Comparison of ENCODE assay signal across 8 cellular contexts in the genomic region with DNA sequence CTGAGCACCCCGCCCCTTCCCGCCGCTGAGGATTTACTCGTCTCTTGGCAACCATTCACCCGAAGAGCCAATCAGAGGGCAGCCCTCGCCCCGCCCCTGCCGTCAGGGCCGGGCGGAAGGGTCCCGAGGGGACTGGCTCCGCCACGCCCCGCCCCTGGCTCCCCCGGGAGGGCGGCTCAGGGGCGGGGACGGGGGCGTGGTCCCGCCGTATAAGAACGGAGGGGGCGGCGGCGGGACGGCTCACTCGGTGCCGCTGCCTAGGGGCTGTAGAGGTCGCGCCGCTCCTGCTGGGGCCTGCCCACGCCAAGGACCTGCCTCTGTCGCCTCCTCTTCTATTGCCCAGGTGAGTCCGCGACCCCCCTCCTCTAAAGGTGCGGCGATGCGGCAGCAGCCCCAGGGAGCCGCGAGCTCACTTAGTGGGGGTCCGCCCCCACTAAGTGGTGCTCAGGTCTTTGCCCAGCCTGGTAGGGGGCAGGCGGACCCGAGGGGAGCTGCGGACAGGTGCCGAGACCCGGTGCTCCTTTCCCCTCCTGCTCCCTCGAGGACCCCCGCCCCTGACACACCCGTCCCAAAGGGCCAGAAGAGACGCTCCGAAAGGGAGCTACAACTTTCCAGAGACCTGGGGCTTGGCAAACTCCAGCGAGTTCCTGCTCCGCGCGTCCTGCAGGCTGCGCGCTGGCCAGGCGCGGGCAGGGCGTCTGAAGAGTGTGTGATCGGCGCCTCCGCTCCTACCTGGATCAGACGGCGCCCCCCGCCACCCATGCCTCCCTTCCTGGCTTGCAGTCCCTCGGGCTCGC. TPM values are rescaled to one million over a fixed set of nuclear protein-coding genes. Genes with fewer than 3 reads are reported as not detected.
A peak's percentile ranks its signal among the peaks of the same experiment; 100 is the strongest.
DNase-seq lines count a peak whose midpoint lies in the region; ATAC-seq, FAIRE-seq and TF ChIP-seq lines count a peak whose summit lies in the region.

A gene (plus strand): TSS at position 238 of the 797 bp plus-strand sequence. CDS start 16,821 bp downstream, outside the sequence.

- no peak within 1 kb of the TSS for H2AK5ac ChIP-seq in H1 (ENCODE audit: low read depth, low read length)
- no peak within 1 kb of the TSS for H2AK5ac ChIP-seq in mesenchymal stem cell (ENCODE audit: low read length, severe bottlenecking)

- H3K27ac ChIP-seq in H1 (ENCODE audit: low read depth, low read length), result no peak within 1 kb of the TSS
- no peak within 1 kb of the TSS for H3K27ac ChIP-seq in mesenchymal stem cell (ENCODE audit: low read length, poor library complexity, severe bottlenecking)

- no peaks in the 10 kb centered on the region for H3K4me1 ChIP-seq in Caco-2
- peaks cover 0 to 9% (median 5%) of the 10 kb centered on the region in 4 experiments; a peak in 4 of 7 replicates for H3K4me1 ChIP-seq in H1 (replicated peaks in 1 of 4; ENCODE audit: control insufficient read depth in 3 of 4, insufficient read depth in 4 of 4, low read length in 3 of 4)
- H3K4me1 ChIP-seq in mesenchymal stem cell (ENCODE audit: control insufficient read depth, insufficient read depth, low read depth, low read length), result peaks cover 16% of the 10 kb centered on the region

- no peak within 1 kb of the TSS for H2BK20ac ChIP-seq in H1 (ENCODE audit: low read length)

- H3K4me1 Mint-ChIP-seq in Caco-2 (ENCODE audit: low read depth, unreplicated experiment), result peaks cover 22% of the 10 kb centered on the region

- no peak for FAIRE-seq in H1 (lab: Jason Lieb, UNC)

- H2BK5ac ChIP-seq in H1 (ENCODE audit: low read depth, low read length) (no peak within 1 kb of the TSS), mesenchymal stem cell (ENCODE audit: low read depth, low read length, poor library complexity, severe bottlenecking) (no peak within 1 kb of the TSS)

- WGBS in H1 (ENCODE audit: extremely low coverage in 1 of 2, insufficient coverage in 1 of 2, insufficient read length in 1 of 2, insufficient replicate concordance in 2 of 2, low coverage in 1 of 2, low lambda C conversion rate in 2 of 2, missing lambda C conversion rate in 1 of 2), 2 experiments, result 0% methylated on average over 15 of the region's 68 CpGs; no CpG with 5 or more reads in 1 of the 2 experiments
- WGBS in mesenchymal stem cell, result under 1% methylated on average over 66 of the region's 68 CpGs

- H3K9me3 ChIP-seq in Caco-2, result no peaks in the 10 kb centered on the region
- H3K9me3 ChIP-seq in H1 (ENCODE audit: insufficient read depth in 2 of 2, low read depth in 1 of 2, low read length in 1 of 2), result no peaks in the 10 kb centered on the region
- no peaks in the 10 kb centered on the region for H3K9me3 ChIP-seq in mesenchymal stem cell (ENCODE audit: control insufficient read depth, low read length)

- H4K8ac ChIP-seq in H1 (ENCODE audit: extremely low read depth, insufficient read depth, low read length) (peak within 1 kb of the TSS; percentile 4; the same call in 1 of the 2 replicates), mesenchymal stem cell (ENCODE audit: low read length) (peak within 1 kb of the TSS; percentile 31)

- peak; percentile 84 for ATAC-seq in GM21367 (IDR thresholded peaks at IDR 0.05; ENCODE audit: unreplicated experiment)

- no peak within 1 kb of the TSS for H2BK120ac ChIP-seq in H1 (replicated peaks; ENCODE audit: low read depth, low read length)
- H2BK120ac ChIP-seq in mesenchymal stem cell (ENCODE audit: low read depth, low read length), result no peak within 1 kb of the TSS

- TF ChIP-seq POLR2A in H1 (IDR thresholded peaks at IDR 0.05; ENCODE audit: control extremely low read depth in 1 of 2, low read depth in 2 of 2, low read length in 2 of 2), result peak; percentile 79 to 92

- H3K4me2 ChIP-seq in H1 (ENCODE audit: insufficient read depth in 1 of 2, low read depth in 2 of 2, low read length in 2 of 2), result peak within 1 kb of the TSS; percentile 99
- peak within 1 kb of the TSS; percentile 95 for H3K4me2 ChIP-seq in mesenchymal stem cell (ENCODE audit: low read length, poor library complexity, severe bottlenecking)

- TF ChIP-seq CTCF in Caco-2 (IDR thresholded peaks at IDR 0.05; ENCODE audit: insufficient read depth in 1 of 2, low read depth in 1 of 2, low read length in 1 of 2, severe bottlenecking in 1 of 2, unreplicated experiment in 1 of 2) (peak in 1 of 2 experiments; percentile 2), H1 (IDR thresholded peaks at IDR 0.05; ENCODE audit: control extremely low read depth in 1 of 3, insufficient read depth in 1 of 3, low read depth in 1 of 3, low read length in 3 of 3) (0 out of 4 replicates have a peak, but pooled peaks of 1 of the 3 experiments have one; percentile 6)

- peak within 1 kb of the TSS; percentile 86 for H3K4me3 Mint-ChIP-seq in Caco-2 (ENCODE audit: unreplicated experiment)

- peaks cover 41% of the 10 kb centered on the region for H3K36me3 Mint-ChIP-seq in Caco-2 (ENCODE audit: insufficient read depth, unreplicated experiment)

- POLR2A ChIA-PET in Caco-2 (lab: Charles Lee) (interaction anchor here (0.6 to 1.1 kb wide), 4 partner anchors 30 to 81 kb away, joined by 3 to 6 read pairs (median 3); no protein-coding TSS in a partner anchor), H1 (lab: Charles Lee; ENCODE audit: partially characterized antibody) (interaction anchor here (0.6 to 2.6 kb wide), 37 partner anchors 9 to 337 kb away, joined by 3 to 16 read pairs (median 4); a partner anchor contains a TSS)

- TF ChIP-seq RAD21 in H1 (IDR thresholded peaks at IDR 0.05 in 1 of 2, conservative IDR thresholded peaks at IDR 0.05 in 1 of 2; ENCODE audit: low read depth in 2 of 2, low read length in 2 of 2), result no peak; a peak in 1 of 4 replicates

- CTCF ChIA-PET in Caco-2 (lab: Charles Lee), result interaction anchor here (0.9 to 1.4 kb wide), 3 partner anchors 71 to 153 kb away, joined by 3 to 9 read pairs (median 3); no protein-coding TSS in a partner anchor
- CTCF ChIA-PET in H1 (lab: Charles Lee; ENCODE audit: partially characterized antibody), result interaction anchor here (0.8 to 1.8 kb wide), 7 partner anchors 14 to 149 kb away, joined by 3 to 9 read pairs (median 3); no protein-coding TSS in a partner anchor

- H3K23ac ChIP-seq in H1 (ENCODE audit: insufficient read length), result no peak within 1 kb of the TSS
- peak within 1 kb of the TSS; percentile 23 to 65 for H3K23ac ChIP-seq in mesenchymal stem cell (ENCODE audit: low read length in 2 of 2)

- no peak within 1 kb of the TSS for H3K4ac ChIP-seq in H1 (replicated peaks; ENCODE audit: insufficient read length, low read depth, low read length)
- H3K4ac ChIP-seq in mesenchymal stem cell (ENCODE audit: low read depth in 1 of 2, low read length in 2 of 2), result no peak within 1 kb of the TSS

- H2BK15ac ChIP-seq in H1 (ENCODE audit: low read length), result no peak within 1 kb of the TSS
- peak within 1 kb of the TSS; percentile 41 for H2BK15ac ChIP-seq in mesenchymal stem cell (ENCODE audit: low read depth, poor library complexity, severe bottlenecking)

- no peaks in the 10 kb centered on the region for H3K36me3 ChIP-seq in Caco-2 (ENCODE audit: control insufficient read depth, insufficient read depth, low read length)
- H3K36me3 ChIP-seq in H1 (ENCODE audit: control insufficient read depth in 2 of 4, insufficient read depth in 4 of 4, low read length in 3 of 4), result no peaks in the 10 kb centered on the region
- H3K36me3 ChIP-seq in mesenchymal stem cell (ENCODE audit: control insufficient read depth in 1 of 2, insufficient read depth in 2 of 2, low read depth in 1 of 2, low read length in 2 of 2), result no peaks in the 10 kb centered on the region

- no peak within 1 kb of the TSS for H3K56ac ChIP-seq in H1 (replicated peaks; ENCODE audit: insufficient read length, low read depth, low read length)

- peak; percentile 95 for DNase-seq in Caco-2
- peak; percentile 97 for DNase-seq in HT-29 (ENCODE audit: low spot score)
- DNase-seq in NK-92 treated with Interleukin-12 subunit alpha and Interleukin-12 subunit beta, amount 100 ng/mL, for 24 hours (lab: John Stamatoyannopoulos, UW), result peak; percentile 98
- DNase-seq in activated CD8-positive, alpha-beta memory T cell treated with anti-CD3 and anti-CD28 coated beads for 4 hours (ENCODE audit: low read depth in 2 of 2), result peak; percentile 97
- peak; percentile 92 to 97 for DNase-seq in H1 (ENCODE audit: low read depth in 1 of 2, low spot score in 2 of 2)
- DNase-seq in mesenchymal stem cell, result peak; percentile 97
- peak; percentile 98 for DNase-seq in stimulated activated CD8-positive, alpha-beta memory T cell treated with anti-CD3 and anti-CD28 coated beads, Interleukin-12 subunit alpha, Interleukin-12 subunit beta, amount 100 ng/mL, for 1 hour (ENCODE audit: low read depth)

- BruUV-seq in Caco-2 (replicated peaks; lab: Mats Ljungman, UMichigan), result no TSS peak

- peak within 1 kb of the TSS; percentile 69 for H3K27ac Mint-ChIP-seq in Caco-2 (ENCODE audit: unreplicated experiment)

- peak within 1 kb of the TSS; percentile 63 for H2AFZ ChIP-seq in H1 (ENCODE audit: low read length)
- peak within 1 kb of the TSS; percentile 79 for H2AFZ ChIP-seq in mesenchymal stem cell (ENCODE audit: low read depth, low read length)

- no peaks in the 10 kb centered on the region for H3K79me2 ChIP-seq in H1 (ENCODE audit: control insufficient read depth in 1 of 2, insufficient read depth in 2 of 2, low read length in 2 of 2)

- H3K27me3 ChIP-seq in Caco-2 (replicated peaks; ENCODE audit: control insufficient read depth, insufficient read depth, low read length) (no peaks in the 10 kb centered on the region), H1 (replicated peaks in 1 of 4; ENCODE audit: control insufficient read depth in 3 of 4, extremely low read depth in 1 of 4, insufficient read depth in 3 of 4, low read length in 3 of 4) (peaks cover 0 to 25% (median 16%) of the 10 kb centered on the region in 4 experiments; a peak in 6 of 7 replicates), mesenchymal stem cell (ENCODE audit: control insufficient read depth in 1 of 2, insufficient read depth in 1 of 2, low read length in 2 of 2) (peaks cover 35 to 43% of the 10 kb centered on the region in 2 experiments)

- intact Hi-C loops in Caco-2 (cut with micrococcal nuclease; ENCODE audit: unreplicated experiment), result loop anchor here (1.0 to 2.0 kb wide), 3 partner anchors 35 to 148 kb away; no protein-coding TSS in a partner anchor

- H3K9ac ChIP-seq in H1 (replicated peaks in 1 of 4; ENCODE audit: extremely low read depth in 1 of 4, low read depth in 3 of 4, low read length in 3 of 4) (peak within 1 kb of the TSS in 3 of 4 experiments; percentile 5 to 70 (median 8); a peak in 5 of 7 replicates), mesenchymal stem cell (ENCODE audit: low read length) (peak within 1 kb of the TSS; percentile 86)

- no peaks in the 10 kb centered on the region for H3K9me3 Mint-ChIP-seq in Caco-2 (ENCODE audit: unreplicated experiment)

- H3K79me1 ChIP-seq in H1 (ENCODE audit: low read depth, low read length), result no peaks in the 10 kb centered on the region
- no peaks in the 10 kb centered on the region for H3K79me1 ChIP-seq in mesenchymal stem cell (replicated peaks; ENCODE audit: low read length, poor library complexity, severe bottlenecking)

- no peak for TF ChIP-seq EP300 in H1 (IDR thresholded peaks at IDR 0.05; ENCODE audit: borderline replicate concordance in 1 of 2, low read depth in 2 of 2, low read length in 2 of 2)

- H3K27me3 Mint-ChIP-seq in Caco-2 (ENCODE audit: insufficient read depth, unreplicated experiment), result no peaks in the 10 kb centered on the region

- peaks cover 17% of the 10 kb centered on the region for H3K23me2 ChIP-seq in H1 (ENCODE audit: low read depth, low read length)

- H4K91ac ChIP-seq in H1 (replicated peaks; ENCODE audit: insufficient read length, low read length) (no peak within 1 kb of the TSS), mesenchymal stem cell (ENCODE audit: low read length) (no peak within 1 kb of the TSS)

- H2BK12ac ChIP-seq in H1 (ENCODE audit: low read depth, low read length) (no peak within 1 kb of the TSS), mesenchymal stem cell (ENCODE audit: low read length in 2 of 2) (peak within 1 kb of the TSS; percentile 15 to 67)

- H3K14ac ChIP-seq in H1 (ENCODE audit: insufficient read length), result no peak within 1 kb of the TSS
- peak within 1 kb of the TSS in 1 of 2 experiments; percentile 53 for H3K14ac ChIP-seq in mesenchymal stem cell (ENCODE audit: low read length in 2 of 2)

- H3K4me3 ChIP-seq in Caco-2 (ENCODE audit: low read depth, low read length) (peak within 1 kb of the TSS; percentile 78), H1 (ENCODE audit: extremely low read depth in 1 of 4, insufficient read depth in 2 of 4, low read depth in 3 of 4, low read length in 4 of 4) (peak within 1 kb of the TSS; percentile 70 to 87 (median 77)), mesenchymal stem cell (ENCODE audit: insufficient read depth in 1 of 2, low read depth in 1 of 2, low read length in 2 of 2) (peak within 1 kb of the TSS; percentile 64 to 86)

- H4K5ac ChIP-seq in H1 (ENCODE audit: insufficient read length, low read depth, low read length), result no peak within 1 kb of the TSS

- H3K18ac ChIP-seq in H1 (ENCODE audit: extremely low read depth, low read length), result no peak within 1 kb of the TSS; the same call in 1 of the 2 replicates
- H3K18ac ChIP-seq in mesenchymal stem cell (ENCODE audit: low read depth in 1 of 2, low read length in 2 of 2), result peak within 1 kb of the TSS; percentile 65 to 78

- peaks cover 0 to 2% of the 10 kb centered on the region in 2 experiments for H4K20me1 ChIP-seq in H1 (replicated peaks in 1 of 2; ENCODE audit: control insufficient read depth in 1 of 2, insufficient read depth in 2 of 2, low read length in 2 of 2)

RNA-seq across cellular contexts. Expression of the gene that starts here (rescaled TPM):
- 19.8 and 24.4 TPM in 2 replicates for total RNA-seq in Caco-2 (2022)
- total RNA-seq in HT-29 (2014; rRNA removed; shearing (Covaris generic)), result 0.05 and 0.13 TPM in 2 replicates
- 0.75 and 0.99 TPM in 2 replicates for total RNA-seq in H1 (2021; fragmentation: NEBNext Ultra II Directional; extraction: Animal tissue kit (Norgen Biotek cat#: 25700))
- polyA plus RNA-seq in H1 (2011; rRNA removed), result 0.38 TPM in 2 replicates
- 0.37 TPM for polyA plus RNA-seq in H1 (2011; cell fraction: cytosol; rRNA removed)
- 0.19 TPM for polyA plus RNA-seq in H1 (2011; cell fraction: nucleus; rRNA removed)
- polyA plus RNA-seq in H1 (2012, experiment 1 of 2), result 0.36 to 0.50 TPM (median 0.44 TPM) in 4 replicates
- polyA plus RNA-seq in H1 (2012, experiment 2 of 2), result 0.08 TPM
- 0.24 TPM for polyA plus RNA-seq in H1 (2013, experiment 1 of 2)
- polyA plus RNA-seq in H1 (2013, experiment 2 of 2), result 0.22 TPM
- polyA minus RNA-seq in H1 (2011; rRNA and poly(A)+ RNA removed), result 1.6 and 2.4 TPM in 2 replicates
- polyA minus RNA-seq in H1 (2011; cell fraction: cytosol; rRNA and poly(A)+ RNA removed), result 0.95 TPM
- 1.1 TPM for polyA minus RNA-seq in H1 (2011; cell fraction: nucleus; rRNA and poly(A)+ RNA removed)
- polyA plus RNA-seq in mesenchymal stem cell (2013, experiment 1 of 2), result 1.3 TPM
- polyA plus RNA-seq in mesenchymal stem cell (2013, experiment 2 of 2), result 1.3 TPM

Comparison
In these comparisons a context has a peak if more than half of its experiments do, and no peak if none do; other contexts are left out.
1. RNA of the gene that starts here (total RNA-seq): 19.8 to 24.4 TPM in Caco-2; 0.75 to 0.99 TPM in H1 and 0.05 to 0.13 TPM in HT-29; every median in the first group is over 10 times any median in the second.
2. Peak in DNase-seq in HT-29; RNA of the gene not detected or under 1 TPM.
3. Peak in every context shown above with its lines, with median percentiles within 50 percentile points of each other: DNase-seq and H3K4me3 ChIP-seq.